Comparison of ENCODE assay signal across 10 cellular contexts in the genomic region with DNA sequence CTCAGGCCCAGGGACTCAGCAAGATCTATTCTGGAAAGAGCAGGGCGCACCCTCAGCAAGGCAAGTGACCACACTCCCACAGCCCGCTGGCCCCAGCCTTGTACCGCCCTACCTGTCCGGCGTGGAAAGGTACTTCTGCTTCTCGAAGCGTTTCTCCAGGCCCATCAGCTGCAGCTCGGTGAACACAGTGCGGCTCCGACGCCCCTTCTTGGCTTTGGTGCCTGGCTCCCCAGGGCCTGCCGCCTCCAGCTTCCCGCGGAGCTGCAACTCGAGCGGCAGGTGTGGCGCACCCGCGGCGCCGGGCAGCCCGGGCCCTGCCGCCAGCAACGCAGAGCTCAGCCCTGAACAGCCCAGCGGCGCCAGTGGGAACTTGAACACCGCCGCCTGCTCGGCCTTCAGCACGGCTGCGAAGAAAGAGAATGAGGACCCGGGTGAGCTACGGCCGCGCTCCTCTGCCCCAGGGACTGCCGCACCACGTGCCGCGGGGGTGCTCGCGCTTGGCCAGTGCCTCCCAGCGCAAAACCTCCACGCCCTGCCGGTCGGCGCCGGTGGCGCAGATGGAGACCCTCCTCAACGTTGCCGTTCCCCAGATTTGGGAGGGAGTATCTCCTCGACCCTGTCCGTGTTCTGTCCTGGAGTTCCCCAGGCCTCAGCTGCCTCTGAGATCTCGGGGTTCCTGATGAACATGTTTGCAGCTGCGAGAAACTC. TPM values are rescaled to one million over a fixed set of nuclear protein-coding genes. Genes with fewer than 3 reads are reported as not detected.
A peak's percentile ranks its signal among the peaks of the same experiment; 100 is the strongest.
DNase-seq lines count a peak whose midpoint lies in the region; ATAC-seq and TF ChIP-seq lines count a peak whose summit lies in the region.
"Had no signal": no experiment of that assay in that cellular context is flagged by ENCODE, and none has a peak within 500 bp of the region (broad histone marks: within the 10 kb centered on the region; RNA-seq: fewer than 3 reads in every experiment).

No MANE protein-coding gene starts in this region.

- no peaks in the 10 kb centered on the region for H3F3A ChIP-seq in neural cell (ENCODE audit: insufficient read depth, low read length, poor library complexity, severe bottlenecking)

- no peak overlapping the region for H3K4me2 ChIP-seq in neural cell (ENCODE audit: low read length)

- peaks cover 58 to 67% of the 10 kb centered on the region in 2 donors for H3K27me3 Mint-ChIP-seq in CD8-positive, alpha-beta memory T cell
- H3K27me3 Mint-ChIP-seq in brain = peaks cover 95% of the 10 kb centered on the region

- peak overlapping the region; percentile 31 to 82 (median 66) for H3K4me3 Mint-ChIP-seq in CD8-positive, alpha-beta memory T cell
- peak overlapping the region; percentile 76 to 80 (median 77) for H3K4me3 Mint-ChIP-seq in brain

- H3K27ac ChIP-seq in CD8-positive, alpha-beta memory T cell (ENCODE audit: low read depth, low read length) = no peak overlapping the region
- no peak overlapping the region for H3K27ac ChIP-seq in HUES6 (ENCODE audit: low read depth, low read length)
- no peak overlapping the region for H3K27ac ChIP-seq in neural cell (ENCODE audit: low read length)
- H3K27ac ChIP-seq in A673 (ENCODE audit: low read depth, low read length, poor library complexity, severe bottlenecking) = no peak overlapping the region
- H3K27ac ChIP-seq: testis had no signal

- TF ChIP-seq CTCF in brain (conservative IDR thresholded peaks at IDR 0.05) = no peak
- TF ChIP-seq CTCF in neural cell (IDR thresholded peaks at IDR 0.05; ENCODE audit: poor library complexity, severe bottlenecking) = peak; percentile 25
- TF ChIP-seq CTCF in A673 (conservative IDR thresholded peaks at IDR 0.05; ENCODE audit: low read depth, low read length) = no peak

- no peaks in the 10 kb centered on the region for H3K36me3 Mint-ChIP-seq in CD8-positive, alpha-beta memory T cell
- no peaks in the 10 kb centered on the region for H3K36me3 Mint-ChIP-seq in brain

- BruUV-seq in A673 (replicated peaks; lab: Mats Ljungman, UMichigan) = no TSS peak

- H3K9me3 ChIP-seq in CD8-positive, alpha-beta memory T cell (ENCODE audit: low read length) = no peaks in the 10 kb centered on the region
- no peaks in the 10 kb centered on the region for H3K9me3 ChIP-seq in HUES6 (ENCODE audit: control insufficient read depth, insufficient read depth, low read depth, low read length)
- peaks cover 3% of the 10 kb centered on the region for H3K9me3 ChIP-seq in neural cell (ENCODE audit: low read length)
- H3K9me3 ChIP-seq in A673 (ENCODE audit: low read depth, low read length, poor library complexity, severe bottlenecking) = no peaks in the 10 kb centered on the region
- H3K9me3 ChIP-seq: testis had no signal

- POLR2A ChIA-PET in CD8-positive, alpha-beta memory T cell (lab: Charles Lee) = no interaction called here
- POLR2A ChIA-PET in A673 (lab: Charles Lee; ENCODE audit: low non-redundant PET) = no interaction called here

- no peak for DNase-seq in CD8-positive, alpha-beta memory T cell
- DNase-seq in LoVo (ENCODE audit: low spot score) (no peak), anterior cingulate cortex (lab: John Stamatoyannopoulos, UW) (no peak), A673 (ENCODE audit: low spot score) (no peak)
- DNase-seq: left cardiac atrium, testis had no signal

- TF ChIP-seq RAD21 in neural cell (conservative IDR thresholded peaks at IDR 0.05) = no peak

- no peaks in the 10 kb centered on the region for H3K36me3 ChIP-seq in CD8-positive, alpha-beta memory T cell (ENCODE audit: insufficient read depth, low read length)
- H3K36me3 ChIP-seq in HUES6 (ENCODE audit: control insufficient read depth, insufficient read depth, low read length) (no peaks in the 10 kb centered on the region), neural cell (ENCODE audit: insufficient read depth, low read length) (no peaks in the 10 kb centered on the region), A673 (ENCODE audit: insufficient read depth, low read length, poor library complexity, severe bottlenecking) (no peaks in the 10 kb centered on the region)

- peaks cover 32 to 57% (median 42%) of the 10 kb centered on the region in 3 donors for H3K4me1 Mint-ChIP-seq in CD8-positive, alpha-beta memory T cell
- H3K4me1 Mint-ChIP-seq in brain = peaks cover 40% of the 10 kb centered on the region

- H3K79me2 ChIP-seq in neural cell (replicated peaks; ENCODE audit: insufficient read depth, low read length) = no peaks in the 10 kb centered on the region

- peak overlapping the region in 1 of 8 donors; percentile 47 for H3K27ac Mint-ChIP-seq in CD8-positive, alpha-beta memory T cell
- no peak overlapping the region for H3K27ac Mint-ChIP-seq in brain

- H4K20me1 ChIP-seq in neural cell (ENCODE audit: insufficient read depth) = no peaks in the 10 kb centered on the region

- intact Hi-C loops in A673 (cut with micrococcal nuclease; ENCODE audit: unreplicated experiment) = no loop called here

- no peak overlapping the region for H3K9ac ChIP-seq in HUES6 (ENCODE audit: low read length)
- H3K9ac ChIP-seq in neural cell (ENCODE audit: low read length) = no peak overlapping the region

- H3K9me2 ChIP-seq in neural cell (ENCODE audit: insufficient read depth, low read length) = no peaks in the 10 kb centered on the region

- peaks cover 66% of the 10 kb centered on the region for H3K27me3 ChIP-seq in CD8-positive, alpha-beta memory T cell (ENCODE audit: insufficient read depth, low read length, poor library complexity, severe bottlenecking)
- peaks cover 97% of the 10 kb centered on the region for H3K27me3 ChIP-seq in HUES6 (ENCODE audit: control insufficient read depth, insufficient read depth, low read length)
- peaks cover 95% of the 10 kb centered on the region for H3K27me3 ChIP-seq in neural cell (ENCODE audit: insufficient read depth, low read depth, low read length)
- peaks cover 88% of the 10 kb centered on the region for H3K27me3 ChIP-seq in A673 (replicated peaks; ENCODE audit: insufficient read depth, low read depth, low read length, poor library complexity)
- H3K27me3 ChIP-seq: testis had no signal

- peaks cover 28% of the 10 kb centered on the region for H3K4me1 ChIP-seq in CD8-positive, alpha-beta memory T cell (ENCODE audit: insufficient read depth, low read length)
- H3K4me1 ChIP-seq in HUES6 (ENCODE audit: control insufficient read depth, insufficient read depth, low read length) (peaks cover 54% of the 10 kb centered on the region), A673 (ENCODE audit: insufficient read depth, low read length, poor library complexity, severe bottlenecking) (peaks cover 4% of the 10 kb centered on the region)

- CTCF ChIA-PET in CD8-positive, alpha-beta memory T cell (lab: Charles Lee) = interaction anchor here (4.0 kb wide), 1 partner anchor 9 kb away, joined by 16 read pairs; no protein-coding TSS in a partner anchor
- CTCF ChIA-PET in A673 (lab: Charles Lee) = no interaction called here

- H2AFZ ChIP-seq in neural cell (ENCODE audit: low read depth, low read length) = no peak overlapping the region

- no peaks in the 10 kb centered on the region for H3K9me3 Mint-ChIP-seq in CD8-positive, alpha-beta memory T cell
- H3K9me3 Mint-ChIP-seq in brain = peaks cover 7 to 20% (median 13%) of the 10 kb centered on the region in 5 experiments

- no peak overlapping the region for H3K4me3 ChIP-seq in CD8-positive, alpha-beta memory T cell (ENCODE audit: low read length)
- H3K4me3 ChIP-seq in HUES6 (ENCODE audit: low read depth, low read length) (peak overlapping the region; percentile 4; the same call in 1 of the 2 replicates), neural cell (ENCODE audit: low read length) (peak overlapping the region; percentile 37), A673 (ENCODE audit: low read depth, low read length, poor library complexity, severe bottlenecking) (no peak overlapping the region)

- no peak for TF ChIP-seq EP300 in neural cell (conservative IDR thresholded peaks at IDR 0.05; ENCODE audit: poor library complexity, severe bottlenecking)

- no peak for ATAC-seq in HG03442 (IDR thresholded peaks at IDR 0.05; ENCODE audit: unreplicated experiment)
- ATAC-seq: left cardiac atrium had no signal

TF ChIP-seq in neural cell, 6 proteins besides CTCF, POLR2A, EP300 and RAD21:
- no peak for TF ChIP-seq MXI1 (conservative IDR thresholded peaks at IDR 0.05; ENCODE audit: poor library complexity, severe bottlenecking)
- peak; percentile 100 for TF ChIP-seq EZH2 (IDR thresholded peaks at IDR 0.05; ENCODE audit: borderline replicate concordance, insufficient read depth, low read length, poor library complexity, severe bottlenecking)
- TF ChIP-seq SMC3 (conservative IDR thresholded peaks at IDR 0.05; ENCODE audit: poor library complexity) = no peak
- TF ChIP-seq REST (IDR thresholded peaks at IDR 0.05; ENCODE audit: borderline replicate concordance) = no peak
- TF ChIP-seq POLR2AphosphoS5 (IDR thresholded peaks at IDR 0.05) = no peak
- TF ChIP-seq TAF1 (IDR thresholded peaks at IDR 0.05; ENCODE audit: low read depth) = no peak

RNA-seq across cellular contexts. Expression of gene BARX1, which starts 2.2 kb away (rescaled TPM):
- total RNA-seq in CD8-positive, alpha-beta memory T cell = not detected
- not detected for polyA plus RNA-seq in CD8-positive, alpha-beta memory T cell
- polyA plus RNA-seq in brain (ENCODE audit: insufficient read depth, low read depth, low replicate concordance) = 47.4 TPM
- not detected in 2 replicates for polyA plus RNA-seq in neural cell
- polyA minus RNA-seq in neural cell = not detected in 2 replicates
- total RNA-seq in A673 (2021) = 9.8 and 9.9 TPM in 2 replicates
- total RNA-seq: left cardiac atrium had no signal

Comparison
In these comparisons a context has a peak if more than half of its experiments do, and no peak if none do; other contexts are left out.
1. H3K4me3 ChIP-seq: peak in HUES6 (single experiment) and neural cell (single experiment); none in CD8-positive, alpha-beta memory T cell (single experiment) and A673 (single experiment).
2. RNA of gene BARX1, which starts 2.2 kb away (polyA plus RNA-seq): 47.4 TPM in brain (single experiment); not detected in CD8-positive, alpha-beta memory T cell (single experiment) and not detected in neural cell; every median in the first group is over 10 times any median in the second.